15 cellular contexts compared by ENCODE assay signal in the genomic region with DNA sequence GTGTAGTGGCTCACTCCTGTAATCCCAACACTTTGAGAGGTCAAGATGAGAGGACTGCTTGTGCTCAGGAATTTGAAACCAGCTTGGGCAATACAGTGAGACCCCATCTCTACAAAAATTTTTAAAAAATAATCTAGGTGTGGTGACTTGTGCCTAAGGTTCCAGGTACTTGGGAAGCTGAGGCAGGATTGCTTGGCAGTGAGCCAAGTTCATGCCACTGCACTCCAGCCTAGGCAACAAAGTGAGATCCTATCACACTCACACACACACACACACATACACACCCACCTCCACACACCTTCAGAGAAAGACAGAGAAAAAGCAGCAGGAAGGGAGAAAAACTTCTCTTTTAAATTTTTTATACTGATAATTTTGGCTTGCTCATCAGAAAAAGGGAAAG. TPM values are rescaled to one million over a fixed set of nuclear protein-coding genes. Genes with fewer than 3 reads are reported as not detected.
A peak's percentile ranks its signal among the peaks of the same experiment; 100 is the strongest.
DNase-seq lines count a peak whose midpoint lies in the region; ATAC-seq and TF ChIP-seq lines count a peak whose summit lies in the region.
"Had no signal": no experiment of that assay in that cellular context is flagged by ENCODE, and none has a peak within 500 bp of the region (broad histone marks: within the 10 kb centered on the region; RNA-seq: fewer than 3 reads in every experiment).

No MANE protein-coding gene starts in this region.

- no peak for DNase-seq in activated CD4-positive, alpha-beta T cell treated with anti-CD3 and anti-CD28 coated beads for 36 hours
- DNase-seq in activated CD4-positive, alpha-beta T cell treated with anti-CD3 and anti-CD28 coated beads for 1 hour: no peak
- DNase-seq in natural killer cell (no peak), mesothelial cell of epicardium (ENCODE audit: low spot score in 2 of 2, unreplicated experiment in 2 of 2) (no peak), mesenteric fat pad (ENCODE audit: low spot score) (no peak), omental fat pad (ENCODE audit: low spot score) (no peak), GM19238 (ENCODE audit: insufficient read length, low spot score) (no peak)
- DNase-seq in natural killer cell treated with Interleukin-12 subunit alpha and Interleukin-12 subunit beta and Interleukin-15 and Interleukin-18, amount 100 ng/mL, for 72 hours (ENCODE audit: low spot score): no peak
- DNase-seq: KG1, MM.1S, NCI-H2029, NCI-H446, NCI-H524 treated with DMSO at 0.1 percent for 48 hours, NCI-H774, SIG-M5 had no signal

- H3K27me3 Mint-ChIP-seq in activated CD4-positive, alpha-beta T cell treated with anti-CD3 and anti-CD28 coated beads for 36 hours: no peaks in the 10 kb centered on the region
- H3K27me3 Mint-ChIP-seq in natural killer cell (ENCODE audit: low read depth in 2 of 2) (no peaks in the 10 kb centered on the region), mesothelial cell of epicardium (ENCODE audit: low read depth) (no peaks in the 10 kb centered on the region)
- H3K27me3 Mint-ChIP-seq in natural killer cell treated with Interleukin-12 subunit alpha and Interleukin-12 subunit beta and Interleukin-15 and Interleukin-18, amount 100 ng/mL, for 72 hours: no peaks in the 10 kb centered on the region

- H3K4me3 Mint-ChIP-seq in activated CD4-positive, alpha-beta T cell treated with anti-CD3 and anti-CD28 coated beads for 36 hours: no peak overlapping the region
- no peak overlapping the region for H3K4me3 Mint-ChIP-seq in natural killer cell
- H3K4me3 Mint-ChIP-seq in natural killer cell treated with Interleukin-12 subunit alpha and Interleukin-12 subunit beta and Interleukin-15 and Interleukin-18, amount 100 ng/mL, for 72 hours: no peak overlapping the region
- no peak overlapping the region for H3K4me3 Mint-ChIP-seq in mesothelial cell of epicardium

- H3K27ac Mint-ChIP-seq in activated CD4-positive, alpha-beta T cell treated with anti-CD3 and anti-CD28 coated beads for 36 hours: peak overlapping the region; percentile 9
- H3K27ac Mint-ChIP-seq in natural killer cell (peak overlapping the region; percentile 13 to 39), mesothelial cell of epicardium (peak overlapping the region; percentile 47)
- H3K27ac Mint-ChIP-seq in natural killer cell treated with Interleukin-12 subunit alpha and Interleukin-12 subunit beta and Interleukin-15 and Interleukin-18, amount 100 ng/mL, for 72 hours: no peak overlapping the region

- POLR2A ChIA-PET in activated CD4-positive, alpha-beta T cell treated with anti-CD3 and anti-CD28 coated beads for 36 hours (lab: Charles Lee): no interaction called here

- intact Hi-C loops in activated CD4-positive, alpha-beta T cell treated with anti-CD3 and anti-CD28 coated beads for 36 hours (cut with DNase I, micrococcal nuclease): no loop called here
- intact Hi-C loops in natural killer cell (cut with micrococcal nuclease): no loop called here

- H3K36me3 Mint-ChIP-seq in activated CD4-positive, alpha-beta T cell treated with anti-CD3 and anti-CD28 coated beads for 36 hours (ENCODE audit: low read depth): peaks cover 41% of the 10 kb centered on the region
- H3K36me3 Mint-ChIP-seq in natural killer cell: peaks cover 10% of the 10 kb centered on the region
- H3K36me3 Mint-ChIP-seq in natural killer cell treated with Interleukin-12 subunit alpha and Interleukin-12 subunit beta and Interleukin-15 and Interleukin-18, amount 100 ng/mL, for 72 hours: peaks cover 25% of the 10 kb centered on the region
- H3K36me3 Mint-ChIP-seq in mesothelial cell of epicardium: peaks cover 50% of the 10 kb centered on the region

- H3K9me3 Mint-ChIP-seq in activated CD4-positive, alpha-beta T cell treated with anti-CD3 and anti-CD28 coated beads for 36 hours (ENCODE audit: low read depth): no peaks in the 10 kb centered on the region
- H3K9me3 Mint-ChIP-seq in natural killer cell (no peaks in the 10 kb centered on the region), mesothelial cell of epicardium (no peaks in the 10 kb centered on the region)
- no peaks in the 10 kb centered on the region for H3K9me3 Mint-ChIP-seq in natural killer cell treated with Interleukin-12 subunit alpha and Interleukin-12 subunit beta and Interleukin-15 and Interleukin-18, amount 100 ng/mL, for 72 hours

- CTCF ChIA-PET in activated CD4-positive, alpha-beta T cell treated with anti-CD3 and anti-CD28 coated beads for 36 hours (lab: Charles Lee): no interaction called here

- TF ChIP-seq CTCF in natural killer cell (IDR thresholded peaks at IDR 0.05) (no peak), mesothelial cell of epicardium (IDR thresholded peaks at IDR 0.05; ENCODE audit: unreplicated experiment) (no peak), omental fat pad (IDR thresholded peaks at IDR 0.05) (no peak)

- peaks cover 8% of the 10 kb centered on the region for H3K4me1 Mint-ChIP-seq in activated CD4-positive, alpha-beta T cell treated with anti-CD3 and anti-CD28 coated beads for 36 hours
- H3K4me1 Mint-ChIP-seq in natural killer cell (peaks cover 29 to 52% of the 10 kb centered on the region in 2 donors), mesothelial cell of epicardium (peaks cover 10% of the 10 kb centered on the region)
- peaks cover 20 to 28% of the 10 kb centered on the region in 2 donors for H3K4me1 Mint-ChIP-seq in natural killer cell treated with Interleukin-12 subunit alpha and Interleukin-12 subunit beta and Interleukin-15 and Interleukin-18, amount 100 ng/mL, for 72 hours (ENCODE audit: low read depth in 2 of 2)

- ATAC-seq in activated CD4-positive, alpha-beta T cell treated with anti-CD3 and anti-CD28 coated beads for 36 hours: no peak
- no peak for ATAC-seq in natural killer cell
- no peak for ATAC-seq in natural killer cell treated with Interleukin-12 subunit alpha and Interleukin-12 subunit beta and Interleukin-15 and Interleukin-18, amount 100 ng/mL, for 72 hours
- ATAC-seq in omental fat pad (ENCODE audit: low FRiP score): no peak

RNA-seq across cellular contexts. Expression of a gene that starts 25.8 kb away (rescaled TPM):
- 10 to 100 TPM; 59.8 to 74.7 TPM for total RNA-seq in activated CD4-positive, alpha-beta T cell treated with anti-CD3 and anti-CD28 coated beads for 36 hours
- total RNA-seq in natural killer cell (10 to 100 TPM; 56.0 to 70.7 (median 65.3) TPM), mesothelial cell of epicardium (114 to 119 TPM (median 116 TPM) in 3 replicates), mesenteric fat pad (120 TPM), omental fat pad (100 to 1,000 TPM in 3 of 4 donors, 10 to 100 TPM in 1; 97.7 to 137 (median 122) TPM)
- 10 to 100 TPM; 69.8 to 82.6 TPM for total RNA-seq in natural killer cell treated with Interleukin-12 subunit alpha and Interleukin-12 subunit beta and Interleukin-15 and Interleukin-18, amount 100 ng/mL, for 72 hours

RNA-seq across cellular contexts. Expression of a gene that starts 37.7 kb away (rescaled TPM):
- 10 to 100 TPM; 39.9 to 42.4 TPM for total RNA-seq in activated CD4-positive, alpha-beta T cell treated with anti-CD3 and anti-CD28 coated beads for 36 hours
- total RNA-seq in natural killer cell: 10 to 100 TPM; 75.6 to 78.7 (median 77.4) TPM
- 10 to 100 TPM; 58.9 to 61.8 TPM for total RNA-seq in natural killer cell treated with Interleukin-12 subunit alpha and Interleukin-12 subunit beta and Interleukin-15 and Interleukin-18, amount 100 ng/mL, for 72 hours
- total RNA-seq in mesothelial cell of epicardium: 30.9 to 34.6 TPM (median 33.0 TPM) in 3 replicates
- 68.2 TPM for total RNA-seq in mesenteric fat pad
- 100 to 1,000 TPM in 1 of 4 donors, 10 to 100 TPM in 3; 46.3 to 107 (median 78.3) TPM for total RNA-seq in omental fat pad

Comparison
In these comparisons a context has a peak if more than half of its experiments do, and no peak if none do; other contexts are left out.
1. H3K27ac Mint-ChIP-seq: peak in activated CD4-positive, alpha-beta T cell treated with anti-CD3 and anti-CD28 coated beads for 36 hours (single experiment), natural killer cell (2 of 2) and mesothelial cell of epicardium (single experiment); none in natural killer cell treated with Interleukin-12 subunit alpha and Interleukin-12 subunit beta and Interleukin-15 and Interleukin-18, amount 100 ng/mL, for 72 hours (0 of 2).